In the genomic region with DNA sequence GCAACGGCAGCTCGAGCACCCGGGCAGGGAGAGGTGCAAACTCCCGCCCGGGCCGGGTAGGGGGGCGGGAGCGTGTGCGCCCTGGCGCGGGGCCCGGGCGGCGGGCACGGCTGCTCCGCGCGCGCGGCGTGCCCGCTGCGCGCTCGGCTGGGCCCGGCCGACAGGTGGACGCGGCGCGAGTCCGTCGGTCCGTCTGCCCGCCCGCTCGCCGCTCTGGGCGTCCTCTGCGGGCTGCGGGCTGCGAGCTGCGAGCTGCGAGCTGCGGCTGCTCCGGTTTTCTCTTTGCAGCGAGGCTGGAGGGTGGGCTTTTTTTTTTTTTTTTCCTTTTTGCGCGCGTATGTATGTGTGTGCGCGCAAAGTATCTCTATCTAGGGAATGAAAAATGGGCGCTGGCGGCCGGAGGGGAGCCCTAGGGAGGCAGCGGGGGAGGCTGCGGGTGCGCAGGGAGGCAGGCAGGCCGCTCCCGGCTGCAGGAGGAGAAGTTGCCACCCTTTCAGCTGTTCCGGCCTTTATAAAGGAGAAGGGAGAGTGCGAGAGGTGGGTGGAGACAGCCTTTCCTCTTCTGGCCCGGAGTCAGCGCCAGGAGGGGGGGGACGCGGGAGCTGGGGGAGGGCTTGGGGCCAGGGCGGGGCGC, we compare ENCODE assay signal across 8 cellular contexts. TPM values are rescaled to one million over a fixed set of nuclear protein-coding genes. Genes with fewer than 3 reads are reported as not detected.
DNase-seq lines count a peak whose midpoint lies in the region; ATAC-seq and TF ChIP-seq lines count a peak whose summit lies in the region.

TSS of gene PDGFB (minus strand) at position 487 of the 634 bp plus-strand sequence. CDS start 1,019 bp downstream, outside the sequence.

- H3K36me3 Mint-ChIP-seq in activated naive CD4-positive, alpha-beta T cell treated with anti-CD3 and anti-CD28 coated beads for 36 hours (ENCODE audit: low read depth) = no peaks in the 10 kb centered on the region
- H3K36me3 Mint-ChIP-seq in activated naive CD4-positive, alpha-beta T cell treated with anti-CD3 and anti-CD28 coated beads, Interleukin-2, amount 50 U/mL, for 72 hours = peaks cover 6 to 7% of the 10 kb centered on the region in 2 donors
- peaks cover 10% of the 10 kb centered on the region for H3K36me3 Mint-ChIP-seq in activated CD4-positive, alpha-beta memory T cell treated with anti-CD3 and anti-CD28 coated beads, Interleukin-2, amount 10 ng/mL, durations not matched to agents 7 days and 5 days (ENCODE audit: low read depth)

- H3K4me1 ChIP-seq in ovary (ENCODE audit: insufficient read depth) = peaks cover 5% of the 10 kb centered on the region

- intact Hi-C loops in activated naive CD4-positive, alpha-beta T cell treated with anti-CD3 and anti-CD28 coated beads for 36 hours (cut with micrococcal nuclease) = no loop called here
- intact Hi-C loops in Right ventricle myocardium inferior (cut with DNase I) = loop anchor here (5.0 kb wide), 1 partner anchor 48 kb away; no protein-coding TSS in a partner anchor
- intact Hi-C loops in ovary (cut with DNase I) = no loop called here

- DNase-seq in activated naive CD4-positive, alpha-beta T cell treated with anti-CD3 and anti-CD28 coated beads for 36 hours = no peak
- no peak for DNase-seq in activated naive CD4-positive, alpha-beta T cell treated with anti-CD3 and anti-CD28 coated beads, Interleukin-2, amount 50 U/mL, for 72 hours (ENCODE audit: low spot score in 2 of 2)
- DNase-seq in activated CD4-positive, alpha-beta memory T cell treated with anti-CD3 and anti-CD28 coated beads, Interleukin-2, amount 10 ng/mL, durations not matched to agents 7 days and 5 days = no peak
- DNase-seq in Right ventricle myocardium inferior (ENCODE audit: missing footprints) = no peak
- peak in 1 of 5 donors; percentile 50 for DNase-seq in ovary
- no peak for DNase-seq in RKO (ENCODE audit: low spot score)
- DNase-seq in stimulated activated naive CD4-positive, alpha-beta T cell treated with Interleukin-2 at 50 U/mL for 16 hours (lab: John Stamatoyannopoulos, UW) = no peak

- peak within 1 kb of the TSS; percentile 75 for H3K4me3 Mint-ChIP-seq in activated naive CD4-positive, alpha-beta T cell treated with anti-CD3 and anti-CD28 coated beads for 36 hours
- H3K4me3 Mint-ChIP-seq in activated CD4-positive, alpha-beta memory T cell treated with anti-CD3 and anti-CD28 coated beads, Interleukin-2, amount 10 ng/mL, durations not matched to agents 7 days and 5 days = peak within 1 kb of the TSS; percentile 71

- peaks cover 36% of the 10 kb centered on the region for H3K4me1 Mint-ChIP-seq in activated naive CD4-positive, alpha-beta T cell treated with anti-CD3 and anti-CD28 coated beads for 36 hours (ENCODE audit: low read depth)
- H3K4me1 Mint-ChIP-seq in activated CD4-positive, alpha-beta memory T cell treated with anti-CD3 and anti-CD28 coated beads, Interleukin-2, amount 10 ng/mL, durations not matched to agents 7 days and 5 days = peaks cover 38% of the 10 kb centered on the region

- H3K4me3 ChIP-seq in ovary = peak within 1 kb of the TSS; percentile 45

- no peak for TF ChIP-seq EP300 in ovary (IDR thresholded peaks at IDR 0.05)

- ATAC-seq in activated naive CD4-positive, alpha-beta T cell treated with anti-CD3 and anti-CD28 coated beads, Interleukin-2, amount 50 U/mL, for 72 hours = no peak
- ATAC-seq in Right ventricle myocardium inferior = peak; percentile 51
- ATAC-seq in GM19395 (IDR thresholded peaks at IDR 0.05; ENCODE audit: unreplicated experiment) = no peak

- H3K27me3 ChIP-seq in ovary = no peaks in the 10 kb centered on the region

- no peaks in the 10 kb centered on the region for H3K9me3 Mint-ChIP-seq in activated naive CD4-positive, alpha-beta T cell treated with anti-CD3 and anti-CD28 coated beads for 36 hours
- H3K9me3 Mint-ChIP-seq in activated naive CD4-positive, alpha-beta T cell treated with anti-CD3 and anti-CD28 coated beads, Interleukin-2, amount 50 U/mL, for 72 hours = no peaks in the 10 kb centered on the region
- no peaks in the 10 kb centered on the region for H3K9me3 Mint-ChIP-seq in activated CD4-positive, alpha-beta memory T cell treated with anti-CD3 and anti-CD28 coated beads, Interleukin-2, amount 10 ng/mL, durations not matched to agents 7 days and 5 days

- no peak for TF ChIP-seq CTCF in ovary (IDR thresholded peaks at IDR 0.05)

- 1% methylated on average over 51 to 68 of the region's 68 CpGs for WGBS in ovary, 3 donors

- POLR2A ChIA-PET in activated CD4-positive, alpha-beta memory T cell treated with anti-CD3 and anti-CD28 coated beads, Interleukin-2, amount 10 ng/mL, durations not matched to agents 7 days and 5 days (lab: Charles Lee) = interaction anchor here (1.0 to 1.6 kb wide), 2 partner anchors 9 to 75 kb away, joined by 4 to 6 read pairs; partner anchors contain the start of gene RPL3

- CTCF ChIA-PET in activated naive CD4-positive, alpha-beta T cell treated with anti-CD3 and anti-CD28 coated beads for 36 hours (lab: Charles Lee) = interaction anchor here (0.6 kb wide), 1 partner anchor 196 kb away, joined by 4 read pairs; no protein-coding TSS in a partner anchor
- CTCF ChIA-PET in activated CD4-positive, alpha-beta memory T cell treated with anti-CD3 and anti-CD28 coated beads, Interleukin-2, amount 10 ng/mL, durations not matched to agents 7 days and 5 days (lab: Charles Lee) = interaction anchor here (1.0 kb wide), 1 partner anchor 73 kb away, joined by 3 read pairs; no protein-coding TSS in a partner anchor

- no peak for TF ChIP-seq POLR2A in ovary (IDR thresholded peaks at IDR 0.05)

- no peaks in the 10 kb centered on the region for H3K9me3 ChIP-seq in ovary

- no peaks in the 10 kb centered on the region for H3K36me3 ChIP-seq in ovary

- no peak within 1 kb of the TSS for H3K27ac ChIP-seq in ovary

- H3K27me3 Mint-ChIP-seq in activated naive CD4-positive, alpha-beta T cell treated with anti-CD3 and anti-CD28 coated beads for 36 hours (ENCODE audit: low read depth) = peaks cover 20% of the 10 kb centered on the region
- peaks cover 59% of the 10 kb centered on the region for H3K27me3 Mint-ChIP-seq in activated CD4-positive, alpha-beta memory T cell treated with anti-CD3 and anti-CD28 coated beads, Interleukin-2, amount 10 ng/mL, durations not matched to agents 7 days and 5 days

- no peak within 1 kb of the TSS for H3K27ac Mint-ChIP-seq in activated naive CD4-positive, alpha-beta T cell treated with anti-CD3 and anti-CD28 coated beads for 36 hours
- H3K27ac Mint-ChIP-seq in activated naive CD4-positive, alpha-beta T cell treated with anti-CD3 and anti-CD28 coated beads, Interleukin-2, amount 50 U/mL, for 72 hours = no peak within 1 kb of the TSS
- H3K27ac Mint-ChIP-seq in activated CD4-positive, alpha-beta memory T cell treated with anti-CD3 and anti-CD28 coated beads, Interleukin-2, amount 10 ng/mL, durations not matched to agents 7 days and 5 days = peak within 1 kb of the TSS; percentile 48

RNA-seq across cellular contexts. Expression of gene PDGFB, which starts in this region (rescaled TPM):
- 1 to 10 TPM; 3.8 to 3.9 TPM for total RNA-seq in activated naive CD4-positive, alpha-beta T cell treated with anti-CD3 and anti-CD28 coated beads for 36 hours
- 1 to 10 TPM in 1 of 2 donors, under 1 TPM in 1; 0.46 to 2.9 TPM for total RNA-seq in activated naive CD4-positive, alpha-beta T cell treated with anti-CD3 and anti-CD28 coated beads, Interleukin-2, amount 50 U/mL, for 72 hours
- total RNA-seq in activated CD4-positive, alpha-beta memory T cell treated with anti-CD3 and anti-CD28 coated beads, Interleukin-2, amount 10 ng/mL, durations not matched to agents 7 days and 5 days = 1 to 10 TPM; 6.4 to 6.5 TPM
- total RNA-seq in Right ventricle myocardium inferior (19.7 TPM), ovary (10 to 100 TPM in 1 of 7 donors, 1 to 10 TPM in 6; 3.9 to 10.7 (median 5.5) TPM)
- 1 to 10 TPM; 5.0 to 7.9 TPM for polyA plus RNA-seq in ovary
